ENCODE assay signal across 12 cellular contexts in genomic region chr9:70060883-70061507, GRCh38. TPM values are rescaled to one million over a fixed set of nuclear protein-coding genes. Genes with fewer than 3 reads are reported as not detected.
A peak's percentile ranks its signal among the peaks of the same experiment; 100 is the strongest.
DNase-seq lines count a peak whose midpoint lies in the region; ATAC-seq and TF ChIP-seq lines count a peak whose summit lies in the region.
"Had no signal": no experiment of that assay in that cellular context is flagged by ENCODE, and none has a peak within 500 bp of the region (broad histone marks: within the 10 kb centered on the region; RNA-seq: fewer than 3 reads in every experiment).

No MANE protein-coding gene starts in this region.

- H3F3A ChIP-seq in MM.1S (ENCODE audit: insufficient read depth, low read length) = no peaks in the 10 kb centered on the region

- no peak for TF ChIP-seq POLR2A in heart left ventricle (IDR thresholded peaks at IDR 0.05)

- H3K27me3 ChIP-seq in right atrium auricular region (no peaks in the 10 kb centered on the region), heart left ventricle (no peaks in the 10 kb centered on the region), MM.1S (replicated peaks; ENCODE audit: insufficient read depth, low read length) (no peaks in the 10 kb centered on the region), upper lobe of right lung (no peaks in the 10 kb centered on the region)
- H3K27me3 ChIP-seq in CD4-positive, alpha-beta memory T cell (ENCODE audit: insufficient read depth, low read length) = no peaks in the 10 kb centered on the region

- H3K4me3 Mint-ChIP-seq in CD4-positive, alpha-beta memory T cell = no peak overlapping the region
- H3K4me3 Mint-ChIP-seq in activated CD4-positive, alpha-beta memory T cell treated with anti-CD3 and anti-CD28 coated beads for 36 hours = no peak overlapping the region

- DNase-seq in right atrium auricular region (ENCODE audit: low spot score) (no peak), heart left ventricle (no peak), MM.1S (peak; percentile 28), upper lobe of right lung (no peak)
- DNase-seq in CD4-positive, alpha-beta memory T cell = no peak
- no peak for DNase-seq in activated CD4-positive, alpha-beta memory T cell treated with anti-CD3 and anti-CD28 coated beads for 36 hours
- DNase-seq: NCI-H2081 treated with DMSO at 0.1 percent for 48 hours; stimulated activated naive CD4-positive, alpha-beta T cell treated with Interleukin-2 at 50 U/mL for 16 hours had no signal

- no peaks in the 10 kb centered on the region for H4K20me1 ChIP-seq in MM.1S (ENCODE audit: insufficient read depth, low read length)

- no peaks in the 10 kb centered on the region for H3K9me2 ChIP-seq in MM.1S (replicated peaks; ENCODE audit: insufficient read depth, low read length)

- H2AFZ ChIP-seq in MM.1S (ENCODE audit: low read length) = no peak overlapping the region

- H3K27me3 Mint-ChIP-seq in CD4-positive, alpha-beta memory T cell = peaks cover 2 to 8% of the 10 kb centered on the region in 2 donors
- H3K27me3 Mint-ChIP-seq in activated CD4-positive, alpha-beta memory T cell treated with anti-CD3 and anti-CD28 coated beads for 36 hours = peaks cover 18% of the 10 kb centered on the region

- peak overlapping the region; percentile 29 to 32 for H3K27ac ChIP-seq in right atrium auricular region
- H3K27ac ChIP-seq in heart left ventricle = peak overlapping the region in 1 of 12 donors; percentile 92
- H3K27ac ChIP-seq in MM.1S (ENCODE audit: low read length) = peak overlapping the region; percentile 22; the same call in 1 of the 2 replicates
- no peak overlapping the region for H3K27ac ChIP-seq in upper lobe of right lung
- no peak overlapping the region for H3K27ac ChIP-seq in CD4-positive, alpha-beta memory T cell (ENCODE audit: low read depth, low read length)
- H3K27ac ChIP-seq: A549, SK-N-MC had no signal

- H3K27ac Mint-ChIP-seq in CD4-positive, alpha-beta memory T cell = no peak overlapping the region
- H3K27ac Mint-ChIP-seq in activated CD4-positive, alpha-beta memory T cell treated with anti-CD3 and anti-CD28 coated beads for 36 hours = no peak overlapping the region

- CTCF ChIA-PET in CD4-positive, alpha-beta memory T cell (lab: Charles Lee; ENCODE audit: partially characterized antibody) = no interaction called here
- CTCF ChIA-PET in activated CD4-positive, alpha-beta memory T cell treated with anti-CD3 and anti-CD28 coated beads for 36 hours (lab: Charles Lee) = interaction anchor here (2.5 kb wide), 1 partner anchor 50 kb away, joined by 6 read pairs; no protein-coding TSS in a partner anchor

- H3K4me1 ChIP-seq in right atrium auricular region (peaks cover 0 to 51% of the 10 kb centered on the region in 2 donors), heart left ventricle (peaks cover 0 to 45% (median 2%) of the 10 kb centered on the region in 12 donors), MM.1S (ENCODE audit: low read length) (peaks cover 8% of the 10 kb centered on the region; the same call in 1 of the 2 replicates), upper lobe of right lung (no peaks in the 10 kb centered on the region)
- H3K4me1 ChIP-seq in CD4-positive, alpha-beta memory T cell (ENCODE audit: insufficient read depth, low read length) = no peaks in the 10 kb centered on the region
- H3K4me1 ChIP-seq: A549 had no signal

- ATAC-seq in heart left ventricle (no peak), HG02884 (IDR thresholded peaks at IDR 0.05; ENCODE audit: unreplicated experiment) (peak; percentile 92), upper lobe of right lung (peak; percentile 14), esophagus mucosa (no peak)
- ATAC-seq: A549 had no signal

- no peak overlapping the region for H3K4me3 ChIP-seq in right atrium auricular region
- H3K4me3 ChIP-seq in heart left ventricle = no peak overlapping the region
- no peak overlapping the region for H3K4me3 ChIP-seq in MM.1S (ENCODE audit: low read length)
- no peak overlapping the region for H3K4me3 ChIP-seq in upper lobe of right lung
- H3K4me3 ChIP-seq in CD4-positive, alpha-beta memory T cell (ENCODE audit: low read length in 2 of 2) = no peak overlapping the region
- H3K4me3 ChIP-seq: A549, SK-N-MC had no signal

- TF ChIP-seq CTCF in right atrium auricular region (IDR thresholded peaks at IDR 0.05) = no peak
- TF ChIP-seq CTCF in heart left ventricle (IDR thresholded peaks at IDR 0.05) = no peak
- no peak for TF ChIP-seq CTCF in MM.1S (IDR thresholded peaks at IDR 0.05; ENCODE audit: low read length)
- no peak for TF ChIP-seq CTCF in upper lobe of right lung (IDR thresholded peaks at IDR 0.05)

- no peaks in the 10 kb centered on the region for H3K36me3 Mint-ChIP-seq in CD4-positive, alpha-beta memory T cell
- H3K36me3 Mint-ChIP-seq in activated CD4-positive, alpha-beta memory T cell treated with anti-CD3 and anti-CD28 coated beads for 36 hours = no peaks in the 10 kb centered on the region

- intact Hi-C loops in heart left ventricle (cut with DNase I) = no loop called here
- intact Hi-C loops in upper lobe of right lung (cut with DNase I) = no loop called here
- intact Hi-C loops in CD4-positive, alpha-beta memory T cell (cut with micrococcal nuclease) = no loop called here
- intact Hi-C loops in activated CD4-positive, alpha-beta memory T cell treated with anti-CD3 and anti-CD28 coated beads for 36 hours (cut with micrococcal nuclease) = no loop called here

- POLR2A ChIA-PET in CD4-positive, alpha-beta memory T cell (lab: Charles Lee; ENCODE audit: partially characterized antibody) = no interaction called here
- POLR2A ChIA-PET in activated CD4-positive, alpha-beta memory T cell treated with anti-CD3 and anti-CD28 coated beads for 36 hours (lab: Charles Lee) = no interaction called here

- no peak overlapping the region for H3K4me2 ChIP-seq in MM.1S (ENCODE audit: low read depth, low read length)
- H3K4me2 ChIP-seq: A549 had no signal

- no peak overlapping the region for H3K9ac ChIP-seq in MM.1S (ENCODE audit: low read length)

- H3K9me3 Mint-ChIP-seq in CD4-positive, alpha-beta memory T cell = peaks cover 0 to 3% (median 0%) of the 10 kb centered on the region in 8 donors
- H3K9me3 Mint-ChIP-seq in activated CD4-positive, alpha-beta memory T cell treated with anti-CD3 and anti-CD28 coated beads for 36 hours = no peaks in the 10 kb centered on the region

- H3K36me3 ChIP-seq in right atrium auricular region (no peaks in the 10 kb centered on the region), heart left ventricle (no peaks in the 10 kb centered on the region), MM.1S (replicated peaks; ENCODE audit: insufficient read depth, low read length) (no peaks in the 10 kb centered on the region), upper lobe of right lung (no peaks in the 10 kb centered on the region)
- no peaks in the 10 kb centered on the region for H3K36me3 ChIP-seq in CD4-positive, alpha-beta memory T cell (ENCODE audit: insufficient read depth, low read length)

- H3K79me2 ChIP-seq in MM.1S (ENCODE audit: low read length) = peaks cover 19% of the 10 kb centered on the region

- H3K4me1 Mint-ChIP-seq in CD4-positive, alpha-beta memory T cell = no peaks in the 10 kb centered on the region
- no peaks in the 10 kb centered on the region for H3K4me1 Mint-ChIP-seq in activated CD4-positive, alpha-beta memory T cell treated with anti-CD3 and anti-CD28 coated beads for 36 hours (ENCODE audit: low read depth)

- no peaks in the 10 kb centered on the region for H3K9me3 ChIP-seq in right atrium auricular region
- no peaks in the 10 kb centered on the region for H3K9me3 ChIP-seq in heart left ventricle
- H3K9me3 ChIP-seq in MM.1S (replicated peaks; ENCODE audit: insufficient read depth, low read length) = no peaks in the 10 kb centered on the region
- no peaks in the 10 kb centered on the region for H3K9me3 ChIP-seq in upper lobe of right lung
- H3K9me3 ChIP-seq in CD4-positive, alpha-beta memory T cell (ENCODE audit: control insufficient read depth in 1 of 2, low read length in 2 of 2) = no peaks in the 10 kb centered on the region
- H3K9me3 ChIP-seq: A549 had no signal

RNA-seq across cellular contexts. Expression of gene MAMDC2, which starts 17.3 kb away (rescaled TPM):
- 10 to 100 TPM; 28.8 to 32.5 TPM for total RNA-seq in right atrium auricular region
- total RNA-seq in heart left ventricle = 10 to 100 TPM in 3 of 9 donors, 1 to 10 TPM in 6; 2.5 to 23.9 (median 5.2) TPM
- 1 to 10 TPM; 3.9 to 5.1 TPM for polyA plus RNA-seq in heart left ventricle
- total RNA-seq in upper lobe of right lung = 72.0 TPM
- total RNA-seq in esophagus mucosa = 1.3 TPM
- total RNA-seq in CD4-positive, alpha-beta memory T cell = not detected
- polyA plus RNA-seq in CD4-positive, alpha-beta memory T cell = not detected
- total RNA-seq in activated CD4-positive, alpha-beta memory T cell treated with anti-CD3 and anti-CD28 coated beads for 36 hours = not detected

Comparison
In these comparisons a context has a peak if more than half of its experiments do, and no peak if none do; other contexts are left out.
1. H3K27ac ChIP-seq: peak in right atrium auricular region (2 of 2) and MM.1S (single experiment); none in upper lobe of right lung (single experiment) and CD4-positive, alpha-beta memory T cell (single experiment).
2. ATAC-seq: peak in HG02884 (single experiment) and upper lobe of right lung (single experiment); none in heart left ventricle (0 of 4) and esophagus mucosa (single experiment).